11 cellular contexts compared by ENCODE assay signal in genomic region chr20:49892260-49893216, GRCh38. TPM values are rescaled to one million over a fixed set of nuclear protein-coding genes. Genes with fewer than 3 reads are reported as not detected.
A peak's percentile ranks its signal among the peaks of the same experiment; 100 is the strongest.
DNase-seq lines count a peak whose midpoint lies in the region; ATAC-seq and TF ChIP-seq lines count a peak whose summit lies in the region.
"Had no signal": no experiment of that assay in that cellular context is flagged by ENCODE, and none has a peak within 500 bp of the region (broad histone marks: within the 10 kb centered on the region; RNA-seq: fewer than 3 reads in every experiment).

No MANE protein-coding gene starts in this region.

- no peak overlapping the region for H3K4me3 ChIP-seq in CD4-positive, CD25-positive, alpha-beta regulatory T cell (ENCODE audit: low read depth, low read length)
- H3K4me3 ChIP-seq in NT2/D1 (ENCODE audit: insufficient read length, low read depth) (no peak overlapping the region), neutrophil (ENCODE audit: low read depth in 1 of 2, low read length in 1 of 2) (peak overlapping the region in 1 of 2 experiments; percentile 7)
- H3K4me3 ChIP-seq: SJCRH30 had no signal

- peak overlapping the region; percentile 12 for H3K9ac ChIP-seq in NT2/D1 (ENCODE audit: insufficient read length, low read depth)

- ATAC-seq in CD4-positive, CD25-positive, alpha-beta regulatory T cell (ENCODE audit: low read depth in 2 of 2) = no peak
- ATAC-seq in GM21423 (IDR thresholded peaks at IDR 0.05; ENCODE audit: unreplicated experiment) (no peak), HG03439 (IDR thresholded peaks at IDR 0.05; ENCODE audit: unreplicated experiment) (no peak)

- TF ChIP-seq CTCF in neutrophil (IDR thresholded peaks at IDR 0.05) = no peak

- H3K27ac Mint-ChIP-seq in CD4-positive, CD25-positive, alpha-beta regulatory T cell = peak overlapping the region; percentile 55 to 88 (median 82)
- H3K27ac Mint-ChIP-seq in dendritic cell treated with granulocyte-macrophage colony-stimulating factor and Interleukin-4, amounts not matched to agents 40 ng/mL and 50 ng/mL, for 4 days = peak overlapping the region; percentile 38

- intact Hi-C loops in dendritic cell treated with granulocyte-macrophage colony-stimulating factor and Interleukin-4, amounts not matched to agents 40 ng/mL and 50 ng/mL, for 4 days (cut with micrococcal nuclease) = no loop called here

- H3K36me3 ChIP-seq in CD4-positive, CD25-positive, alpha-beta regulatory T cell (ENCODE audit: control insufficient read depth, insufficient read depth, low read length) = peaks cover 16% of the 10 kb centered on the region
- peaks cover 14% of the 10 kb centered on the region for H3K36me3 ChIP-seq in NT2/D1 (ENCODE audit: insufficient read depth, insufficient read length, low read length)
- peaks cover 17% of the 10 kb centered on the region for H3K36me3 ChIP-seq in neutrophil
- H3K36me3 ChIP-seq: SJCRH30 had no signal

- peaks cover 8 to 22% (median 20%) of the 10 kb centered on the region in 4 donors for H3K4me1 Mint-ChIP-seq in CD4-positive, CD25-positive, alpha-beta regulatory T cell
- peaks cover 93% of the 10 kb centered on the region for H3K4me1 Mint-ChIP-seq in dendritic cell treated with granulocyte-macrophage colony-stimulating factor and Interleukin-4, amounts not matched to agents 40 ng/mL and 50 ng/mL, for 4 days (ENCODE audit: low read depth)

- no peaks in the 10 kb centered on the region for H3K9me3 Mint-ChIP-seq in CD4-positive, CD25-positive, alpha-beta regulatory T cell
- no peaks in the 10 kb centered on the region for H3K9me3 Mint-ChIP-seq in dendritic cell treated with granulocyte-macrophage colony-stimulating factor and Interleukin-4, amounts not matched to agents 40 ng/mL and 50 ng/mL, for 4 days

- peaks cover 10% of the 10 kb centered on the region for H3K36me3 Mint-ChIP-seq in CD4-positive, CD25-positive, alpha-beta regulatory T cell
- H3K36me3 Mint-ChIP-seq in dendritic cell treated with granulocyte-macrophage colony-stimulating factor and Interleukin-4, amounts not matched to agents 40 ng/mL and 50 ng/mL, for 4 days (ENCODE audit: low read depth) = peaks cover 26% of the 10 kb centered on the region

- peak overlapping the region in 1 of 4 donors; percentile 8 for H3K4me3 Mint-ChIP-seq in CD4-positive, CD25-positive, alpha-beta regulatory T cell
- no peak overlapping the region for H3K4me3 Mint-ChIP-seq in dendritic cell treated with granulocyte-macrophage colony-stimulating factor and Interleukin-4, amounts not matched to agents 40 ng/mL and 50 ng/mL, for 4 days

- no peaks in the 10 kb centered on the region for H3K27me3 ChIP-seq in CD4-positive, CD25-positive, alpha-beta regulatory T cell (ENCODE audit: control insufficient read depth, insufficient read depth, low read length)
- H3K27me3 ChIP-seq in NT2/D1 (ENCODE audit: insufficient read depth, insufficient read length) = no peaks in the 10 kb centered on the region
- H3K27me3 ChIP-seq in neutrophil = no peaks in the 10 kb centered on the region
- H3K27me3 ChIP-seq: SJCRH30 had no signal

- H3K4me1 ChIP-seq in CD4-positive, CD25-positive, alpha-beta regulatory T cell (ENCODE audit: control insufficient read depth, insufficient read depth, low read length, poor library complexity, severe bottlenecking) = peaks cover 13% of the 10 kb centered on the region
- H3K4me1 ChIP-seq in NT2/D1 (ENCODE audit: insufficient read depth, insufficient read length) (peaks cover 43% of the 10 kb centered on the region), neutrophil (ENCODE audit: control insufficient read depth in 1 of 2, insufficient read depth in 1 of 2, low read depth in 1 of 2, low read length in 1 of 2) (peaks cover 87 to 96% of the 10 kb centered on the region in 2 experiments)

- DNase-seq in CD4-positive, CD25-positive, alpha-beta regulatory T cell = no peak
- no peak for DNase-seq in NT2/D1 (ENCODE audit: low read depth, low spot score)
- no peak for DNase-seq in COLO829 (ENCODE audit: low spot score)
- DNase-seq in NCI-H510A (lab: John Stamatoyannopoulos, UW) = no peak
- DNase-seq: kidney glomerular epithelial cell, NCI-H2029 treated with DMSO at 0.1 percent for 48 hours, SJCRH30 had no signal

- no peak overlapping the region for H3K27ac ChIP-seq in CD4-positive, CD25-positive, alpha-beta regulatory T cell (ENCODE audit: insufficient read depth, low read length, poor library complexity, severe bottlenecking)
- peak overlapping the region; percentile 85 for H3K27ac ChIP-seq in neutrophil
- H3K27ac ChIP-seq: SJCRH30 had no signal

- H3K9me3 ChIP-seq in CD4-positive, CD25-positive, alpha-beta regulatory T cell (ENCODE audit: control insufficient read depth in 2 of 2, low read length in 2 of 2) = no peaks in the 10 kb centered on the region
- no peaks in the 10 kb centered on the region for H3K9me3 ChIP-seq in NT2/D1 (ENCODE audit: insufficient read depth, low read length)
- no peaks in the 10 kb centered on the region for H3K9me3 ChIP-seq in neutrophil
- H3K9me3 ChIP-seq: SJCRH30 had no signal

- H3K27me3 Mint-ChIP-seq in CD4-positive, CD25-positive, alpha-beta regulatory T cell = no peaks in the 10 kb centered on the region
- no peaks in the 10 kb centered on the region for H3K27me3 Mint-ChIP-seq in dendritic cell treated with granulocyte-macrophage colony-stimulating factor and Interleukin-4, amounts not matched to agents 40 ng/mL and 50 ng/mL, for 4 days

RNA-seq across cellular contexts. Expression of gene SPATA2, which starts 22.8 kb away (rescaled TPM):
- 19.1 TPM for total RNA-seq in CD4-positive, CD25-positive, alpha-beta regulatory T cell
- polyA plus RNA-seq in CD4-positive, CD25-positive, alpha-beta regulatory T cell = 1 to 10 TPM; 2.1 to 3.4 (median 2.9) TPM

RNA-seq across cellular contexts. Expression of gene RNF114, which starts 43.7 kb away (rescaled TPM):
- 132 TPM for total RNA-seq in CD4-positive, CD25-positive, alpha-beta regulatory T cell
- polyA plus RNA-seq in CD4-positive, CD25-positive, alpha-beta regulatory T cell = 100 to 1,000 TPM; 134 to 147 (median 146) TPM
